ENCODE assay signal across 13 cellular contexts in genomic region chr18:49094979-49095632, GRCh38.
A peak's percentile ranks its signal among the peaks of the same experiment; 100 is the strongest.
DNase-seq lines count a peak whose midpoint lies in the region; ATAC-seq and TF ChIP-seq lines count a peak whose summit lies in the region.
"Had no signal": no experiment of that assay in that cellular context is flagged by ENCODE, and none has a peak within 500 bp of the region (broad histone marks: within the 10 kb centered on the region; RNA-seq: fewer than 3 reads in every experiment).

No MANE protein-coding gene starts in this region.

- intact Hi-C loops in aorta (cut with DNase I): no loop called here

- H3K27ac ChIP-seq in RWPE2 (ENCODE audit: poor library complexity, severe bottlenecking) (no peak overlapping the region), aorta (ENCODE audit: low read depth in 1 of 2, low read length in 2 of 2) (no peak overlapping the region)
- H3K27ac ChIP-seq: C4-2B had no signal

- H3K9me3 ChIP-seq in RWPE2 (ENCODE audit: severe bottlenecking) (no peaks in the 10 kb centered on the region), aorta (ENCODE audit: control insufficient read depth, low read length) (no peaks in the 10 kb centered on the region)

- peak; percentile 40 for ATAC-seq in activated naive CD8-positive, alpha-beta T cell treated with anti-CD3 and anti-CD28 coated beads, Interleukin-2, amount 50 U/mL, for 24 hours
- ATAC-seq in RWPE2 (ENCODE audit: low read depth) (peak; percentile 74), aorta (ENCODE audit: low FRiP score) (peak; percentile 64), HG03565 (IDR thresholded peaks at IDR 0.05; ENCODE audit: unreplicated experiment) (no peak), GM18873 (IDR thresholded peaks at IDR 0.05; ENCODE audit: low FRiP score, unreplicated experiment) (no peak), GM19035 (IDR thresholded peaks at IDR 0.05; ENCODE audit: unreplicated experiment) (no peak)

- no peak for DNase-seq in activated naive CD8-positive, alpha-beta T cell treated with anti-CD3 and anti-CD28 coated beads, Interleukin-2, amount 50 U/mL, for 24 hours
- no peak for DNase-seq in activated naive CD8-positive, alpha-beta T cell treated with anti-CD3 and anti-CD28 coated beads for 36 hours
- no peak for DNase-seq in RWPE2 (ENCODE audit: low spot score)
- DNase-seq in fibroblast of the conjunctiva (ENCODE audit: low read depth): peak; percentile 69
- DNase-seq in aorta: no peak
- DNase-seq: caudate nucleus, H9, NCI-H2081, nucleus accumbens had no signal

- 32 to 41% methylated on average over 2 of the region's 2 CpGs for WGBS in aorta, 2 donors

- peaks cover 27% of the 10 kb centered on the region for H3K36me3 Mint-ChIP-seq in activated naive CD8-positive, alpha-beta T cell treated with anti-CD3 and anti-CD28 coated beads, Interleukin-2, amount 50 U/mL, for 24 hours (ENCODE audit: low read depth)
- peaks cover 19% of the 10 kb centered on the region for H3K36me3 Mint-ChIP-seq in activated naive CD8-positive, alpha-beta T cell treated with anti-CD3 and anti-CD28 coated beads for 36 hours

- H3K9me3 Mint-ChIP-seq in activated naive CD8-positive, alpha-beta T cell treated with anti-CD3 and anti-CD28 coated beads, Interleukin-2, amount 50 U/mL, for 24 hours: no peaks in the 10 kb centered on the region
- no peaks in the 10 kb centered on the region for H3K9me3 Mint-ChIP-seq in activated naive CD8-positive, alpha-beta T cell treated with anti-CD3 and anti-CD28 coated beads for 36 hours
- H3K9me3 Mint-ChIP-seq: H9 had no signal

- no peak overlapping the region for H3K4me3 Mint-ChIP-seq in activated naive CD8-positive, alpha-beta T cell treated with anti-CD3 and anti-CD28 coated beads, Interleukin-2, amount 50 U/mL, for 24 hours
- no peak overlapping the region for H3K4me3 Mint-ChIP-seq in activated naive CD8-positive, alpha-beta T cell treated with anti-CD3 and anti-CD28 coated beads for 36 hours
- H3K4me3 Mint-ChIP-seq: H9 had no signal

- H3K4me3 ChIP-seq in RWPE2 (ENCODE audit: severe bottlenecking) (no peak overlapping the region), aorta (ENCODE audit: low read length in 2 of 2) (no peak overlapping the region)

- H3K4me1 ChIP-seq in RWPE2 (ENCODE audit: insufficient read depth, poor library complexity, severe bottlenecking) (peaks cover 5% of the 10 kb centered on the region), aorta (ENCODE audit: control insufficient read depth in 1 of 2, insufficient read depth in 2 of 2, low read length in 2 of 2) (peaks cover 0 to 2% of the 10 kb centered on the region in 2 donors)

- H3K27me3 Mint-ChIP-seq in activated naive CD8-positive, alpha-beta T cell treated with anti-CD3 and anti-CD28 coated beads, Interleukin-2, amount 50 U/mL, for 24 hours: no peaks in the 10 kb centered on the region
- H3K27me3 Mint-ChIP-seq in activated naive CD8-positive, alpha-beta T cell treated with anti-CD3 and anti-CD28 coated beads for 36 hours: no peaks in the 10 kb centered on the region

- H3K36me3 ChIP-seq in RWPE2 (ENCODE audit: low read depth): no peaks in the 10 kb centered on the region
- H3K36me3 ChIP-seq in aorta (ENCODE audit: control insufficient read depth in 1 of 2, insufficient read depth in 2 of 2, low read length in 1 of 2): peaks cover 0 to 3% of the 10 kb centered on the region in 2 donors

- no peak overlapping the region for H3K27ac Mint-ChIP-seq in activated naive CD8-positive, alpha-beta T cell treated with anti-CD3 and anti-CD28 coated beads, Interleukin-2, amount 50 U/mL, for 24 hours
- H3K27ac Mint-ChIP-seq in activated naive CD8-positive, alpha-beta T cell treated with anti-CD3 and anti-CD28 coated beads for 36 hours: no peak overlapping the region
- H3K27ac Mint-ChIP-seq: H9 had no signal

- TF ChIP-seq CTCF in RWPE2 (IDR thresholded peaks at IDR 0.05; ENCODE audit: poor library complexity, severe bottlenecking): no peak

- no peaks in the 10 kb centered on the region for H3K27me3 ChIP-seq in RWPE2 (ENCODE audit: insufficient read depth, poor library complexity, severe bottlenecking)
- H3K27me3 ChIP-seq in aorta (ENCODE audit: control insufficient read depth in 1 of 2, insufficient read depth in 2 of 2, low read length in 1 of 2): no peaks in the 10 kb centered on the region

- peaks cover 13% of the 10 kb centered on the region for H3K4me1 Mint-ChIP-seq in activated naive CD8-positive, alpha-beta T cell treated with anti-CD3 and anti-CD28 coated beads, Interleukin-2, amount 50 U/mL, for 24 hours
- H3K4me1 Mint-ChIP-seq in activated naive CD8-positive, alpha-beta T cell treated with anti-CD3 and anti-CD28 coated beads for 36 hours: no peaks in the 10 kb centered on the region
- H3K4me1 Mint-ChIP-seq: H9 had no signal

Comparison
In these comparisons a context has a peak if more than half of its experiments do, and no peak if none do; other contexts are left out.
1. ATAC-seq: peak in activated naive CD8-positive, alpha-beta T cell treated with anti-CD3 and anti-CD28 coated beads, Interleukin-2, amount 50 U/mL, for 24 hours (single experiment), RWPE2 (single experiment) and aorta (single experiment); none in HG03565 (single experiment), GM18873 (single experiment) and GM19035 (single experiment).